ENCODE assay signal across 7 cellular contexts in genomic region chr11:64855596-64856304, GRCh38. TPM values are rescaled to one million over a fixed set of nuclear protein-coding genes. Genes with fewer than 3 reads are reported as not detected.
DNase-seq lines count a peak whose midpoint lies in the region; ATAC-seq, FAIRE-seq and TF ChIP-seq lines count a peak whose summit lies in the region.
"Had no signal": no experiment of that assay in that cellular context is flagged by ENCODE, and none has a peak within 500 bp of the region (broad histone marks: within the 10 kb centered on the region; RNA-seq: fewer than 3 reads in every experiment).

No MANE protein-coding gene starts in this region.

- no peak overlapping the region for H2AFZ ChIP-seq in OCI-LY1 (ENCODE audit: low read length)

- H3F3A ChIP-seq in OCI-LY1 (ENCODE audit: insufficient read depth, low read length): peaks cover 6% of the 10 kb centered on the region; the same call in 1 of the 2 replicates

- peaks cover 67% of the 10 kb centered on the region for H3K36me3 Mint-ChIP-seq in central memory CD8-positive, alpha-beta T cell (ENCODE audit: insufficient read depth)

- DNase-seq in central memory CD8-positive, alpha-beta T cell (ENCODE audit: low spot score in 2 of 2): no peak
- DNase-seq in small intestine (no peak), NCI-H2196 treated with DMSO at 0.1 percent for 48 hours (lab: John Stamatoyannopoulos, UW; ENCODE audit: unreplicated experiment) (no peak), NCI-H2171 treated with DMSO at 0.1 percent for 48 hours (lab: John Stamatoyannopoulos, UW) (no peak), NCI-H1092 treated with DMSO at 0.1 percent for 48 hours (lab: John Stamatoyannopoulos, UW) (no peak)
- DNase-seq: glutamatergic neuron had no signal

- no peak overlapping the region for H3K4me3 ChIP-seq in OCI-LY1 (ENCODE audit: low read depth, low read length, poor library complexity, severe bottlenecking)
- H3K4me3 ChIP-seq in small intestine (ENCODE audit: low read depth in 1 of 2, low read length in 2 of 2): no peak overlapping the region

- H3K9me3 Mint-ChIP-seq in central memory CD8-positive, alpha-beta T cell: no peaks in the 10 kb centered on the region

- peak overlapping the region; percentile 68 for H3K4me3 Mint-ChIP-seq in central memory CD8-positive, alpha-beta T cell

- no peaks in the 10 kb centered on the region for H3K79me2 ChIP-seq in OCI-LY1 (ENCODE audit: insufficient read depth, low read length)

- H3K4me1 Mint-ChIP-seq in central memory CD8-positive, alpha-beta T cell: peaks cover 72% of the 10 kb centered on the region

- no peaks in the 10 kb centered on the region for H3K9me3 ChIP-seq in OCI-LY1 (ENCODE audit: low read length)
- H3K9me3 ChIP-seq in small intestine (ENCODE audit: control insufficient read depth, low read depth): no peaks in the 10 kb centered on the region

- H3K9me2 ChIP-seq in OCI-LY1 (ENCODE audit: low read depth, low read length): no peaks in the 10 kb centered on the region

- FAIRE-seq in small intestine (lab: Jason Lieb, UNC): no peak

- H3K27me3 Mint-ChIP-seq in central memory CD8-positive, alpha-beta T cell: no peaks in the 10 kb centered on the region

- no peak for ATAC-seq in central memory CD8-positive, alpha-beta T cell (replicated peaks; ENCODE audit: extremely low read depth, poor library complexity, severe bottlenecking)

- H4K20me1 ChIP-seq in OCI-LY1 (ENCODE audit: insufficient read depth, low read length): no peaks in the 10 kb centered on the region

- no peak overlapping the region for H3K9ac ChIP-seq in OCI-LY1 (ENCODE audit: low read length)

- peak overlapping the region; percentile 98 for H3K27ac ChIP-seq in OCI-LY1 (ENCODE audit: low read depth, low read length, poor library complexity, severe bottlenecking)
- H3K27ac ChIP-seq in small intestine (ENCODE audit: low read depth in 1 of 2, low read length in 1 of 2): peak overlapping the region; percentile 89 to 92

- H3K27me3 ChIP-seq in OCI-LY1 (ENCODE audit: insufficient read depth, low read length) (no peaks in the 10 kb centered on the region), small intestine (ENCODE audit: control insufficient read depth in 2 of 2, insufficient read depth in 2 of 2, low read length in 2 of 2) (no peaks in the 10 kb centered on the region)

- peaks cover 60% of the 10 kb centered on the region for H3K36me3 ChIP-seq in OCI-LY1 (ENCODE audit: insufficient read depth, low read length)
- H3K36me3 ChIP-seq in small intestine (ENCODE audit: control insufficient read depth in 2 of 2, insufficient read depth in 2 of 2, low read length in 2 of 2): peaks cover 2 to 11% of the 10 kb centered on the region in 2 donors

- WGBS in small intestine, 3 donors: 79 to 83% (median 83%) methylated on average over 16 to 20 of the region's 22 CpGs

- TF ChIP-seq CTCF in OCI-LY1 (IDR thresholded peaks at IDR 0.05; ENCODE audit: low read length): no peak

- peak overlapping the region; percentile 95 for H3K27ac Mint-ChIP-seq in central memory CD8-positive, alpha-beta T cell (ENCODE audit: low read depth)

- H3K4me1 ChIP-seq in OCI-LY1 (ENCODE audit: insufficient read depth, low read length, severe bottlenecking) (peaks cover 80% of the 10 kb centered on the region), small intestine (ENCODE audit: control insufficient read depth in 2 of 2, insufficient read depth in 1 of 2, low read depth in 1 of 2, low read length in 1 of 2) (peaks cover 16 to 22% of the 10 kb centered on the region in 2 donors)

- H3K4me2 ChIP-seq in OCI-LY1 (ENCODE audit: low read length): no peak overlapping the region

RNA-seq across cellular contexts. Expression of gene CDC42BPG, which starts 11.3 kb away (rescaled TPM):
- 10 to 100 TPM; 12.1 to 36.5 (median 27.0) TPM for polyA plus RNA-seq in small intestine

RNA-seq across cellular contexts. Expression of gene EHD1, which starts 22.7 kb away (rescaled TPM):
- 10 to 100 TPM; 31.3 to 35.9 (median 33.1) TPM for polyA plus RNA-seq in small intestine

RNA-seq across cellular contexts. Expression of gene MEN1, which starts 45.4 kb away (rescaled TPM):
- polyA plus RNA-seq in small intestine: 10 to 100 TPM; 17.6 to 27.1 (median 23.4) TPM

RNA-seq across cellular contexts. Expression of gene MAP4K2, which starts 52.7 kb away (rescaled TPM):
- polyA plus RNA-seq in small intestine: 10 to 100 TPM in 1 of 3 donors, 1 to 10 TPM in 2; 9.2 to 13.6 (median 9.7) TPM
